Comparison of ENCODE assay signal across 8 cellular contexts in the genomic region with DNA sequence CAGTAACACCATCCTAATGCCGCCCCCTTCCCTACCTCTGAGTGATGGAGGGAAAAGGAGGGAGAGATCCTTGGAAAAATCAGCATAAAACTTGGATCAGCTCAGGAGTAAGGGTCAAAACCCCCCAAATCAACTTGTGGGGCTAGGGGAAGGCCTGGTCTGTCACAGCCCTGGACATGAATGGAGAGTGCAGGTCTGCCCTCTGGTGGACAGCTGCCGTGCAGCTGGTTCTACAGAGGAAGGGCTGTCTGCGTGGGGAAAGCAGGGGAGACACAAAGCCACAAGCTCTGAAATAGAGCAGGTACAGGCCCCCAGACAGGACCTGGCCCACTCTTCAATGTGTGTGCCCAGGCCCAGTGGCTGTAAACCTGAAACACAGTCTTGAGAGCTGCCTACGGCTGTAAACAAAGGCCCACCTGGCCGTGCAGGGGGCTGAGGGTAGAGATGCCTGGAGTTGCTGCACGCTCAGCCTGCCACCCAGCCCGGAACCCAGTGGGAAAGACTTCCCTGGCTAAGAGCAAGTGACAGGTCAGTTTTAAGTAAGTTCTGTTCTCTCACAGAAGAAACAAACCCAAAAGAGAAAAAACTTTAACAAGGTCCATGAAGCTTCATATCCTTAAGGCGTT. TPM values are rescaled to one million over a fixed set of nuclear protein-coding genes. Genes with fewer than 3 reads are reported as not detected.
DNase-seq lines count a peak whose midpoint lies in the region; ATAC-seq and TF ChIP-seq lines count a peak whose summit lies in the region.

No MANE protein-coding gene starts in this region.

- H3K9me3 Mint-ChIP-seq in chondrocyte (ENCODE audit: low read depth) = no peaks in the 10 kb centered on the region

- ATAC-seq in GM21576 (IDR thresholded peaks at IDR 0.05; ENCODE audit: unreplicated experiment) = no peak

- peak overlapping the region; percentile 6 for H3K27ac Mint-ChIP-seq in chondrocyte (ENCODE audit: unreplicated experiment)

- peak; percentile 88 for TF ChIP-seq CTCF in chondrocyte (IDR thresholded peaks at IDR 0.05)

- no peaks in the 10 kb centered on the region for H3K9me3 ChIP-seq in MG63

- no peak overlapping the region for H3K4me3 ChIP-seq in MG63

- H3K27me3 ChIP-seq in MG63 = no peaks in the 10 kb centered on the region

- H3K4me3 Mint-ChIP-seq in chondrocyte (ENCODE audit: unreplicated experiment) = no peak overlapping the region

- H3K4me1 Mint-ChIP-seq in chondrocyte (ENCODE audit: low read depth) = no peaks in the 10 kb centered on the region

- H3K36me3 Mint-ChIP-seq in chondrocyte (ENCODE audit: low read depth) = peaks cover 22% of the 10 kb centered on the region

- no peaks in the 10 kb centered on the region for H3K27me3 Mint-ChIP-seq in chondrocyte (ENCODE audit: low read depth)

- H3K36me3 ChIP-seq in MG63 = peaks cover 84% of the 10 kb centered on the region

- DNase-seq in DMS 273 (lab: John Stamatoyannopoulos, UW; ENCODE audit: unreplicated experiment) = peak; percentile 73
- DNase-seq in DMS 273 treated with DMSO at 0.1 percent for 48 hours (lab: John Stamatoyannopoulos, UW) = no peak
- peak; percentile 41 for DNase-seq in MG63
- DNase-seq in activated CD4-positive, alpha-beta T cell treated with anti-CD3 and anti-CD28 coated beads for 1 hour = peak; percentile 28
- no peak for DNase-seq in chondrocyte (ENCODE audit: low spot score)
- DNase-seq in lung microvascular endothelial cell (ENCODE audit: low read depth in 2 of 2) = peak; percentile 59 to 74
- peak; percentile 55 for DNase-seq in stimulated activated CD8-positive, alpha-beta memory T cell treated with anti-CD3 and anti-CD28 coated beads, Interleukin-4, amount 100 ng/mL, for 24 hours (ENCODE audit: low read depth)

RNA-seq across cellular contexts. Expression of a gene that starts 16.4 kb away (rescaled TPM):
- 17.5 and 18.8 TPM in 2 replicates for total RNA-seq in MG63 (2014; rRNA removed; shearing (Covaris generic); ENCODE audit: low replicate concordance)
- total RNA-seq in chondrocyte (43.0 to 48.6 TPM (median 44.5 TPM) in 3 replicates), lung microvascular endothelial cell (31.6 and 48.2 TPM in 2 replicates)

Comparison
In these comparisons a context has a peak if more than half of its experiments do, and no peak if none do; other contexts are left out.
1. DNase-seq: peak in DMS 273 (single experiment), MG63 (single experiment), activated CD4-positive, alpha-beta T cell treated with anti-CD3 and anti-CD28 coated beads for 1 hour (single experiment), lung microvascular endothelial cell (2 of 2) and stimulated activated CD8-positive, alpha-beta memory T cell treated with anti-CD3 and anti-CD28 coated beads, Interleukin-4, amount 100 ng/mL, for 24 hours (single experiment); none in DMS 273 treated with DMSO at 0.1 percent for 48 hours (single experiment) and chondrocyte (single experiment).